ENCODE assay signal across 25 cellular contexts in genomic region chr20:40939667-40940066, GRCh38.
"Had no signal": no experiment of that assay in that cellular context is flagged by ENCODE, and none has a peak within 500 bp of the region (broad histone marks: within the 10 kb centered on the region; RNA-seq: fewer than 3 reads in every experiment).

No MANE protein-coding gene starts in this region.

- DNase-seq: KBM-7, MG63, NCI-H1092, NCI-H1105 treated with DMSO at 0.1 percent for 48 hours, NCI-H1417 treated with DMSO at 0.1 percent for 48 hours, NCI-H146, NCI-H1694 treated with DMSO at 0.1 percent for 48 hours, NCI-H2029, NCI-H2081 treated with DMSO at 0.1 percent for 48 hours, NCI-H2171, NCI-H226, NCI-H446, NCI-H510A, NCI-H524 treated with DMSO at 0.1 percent for 48 hours, NCI-H69, NCI-H774, OCI-M1, PC-9, Peyer's patch, SHP77 treated with DMSO at 0.1 percent for 48 hours, SJCRH30, T-helper 1 cell had no signal

- H2AFZ ChIP-seq: PC-9 had no signal

- H3K4me1 ChIP-seq: Peyer's patch, SJCRH30 had no signal

- H3K27me3 ChIP-seq: MG63, Peyer's patch had no signal

- H3K4me2 ChIP-seq: PC-9 had no signal

- H3K4me3 ChIP-seq: MG63, PC-9, Peyer's patch, SJCRH30 had no signal

- H3K27ac ChIP-seq: HL-60, PC-9, Peyer's patch, SJCRH30 had no signal

- ATAC-seq: Right ventricle myocardium inferior, SK-N-SH treated with all-trans-retinoic acid at 6 μM for 48 hours had no signal

- H3K9me3 ChIP-seq: MG63, Peyer's patch, SJCRH30 had no signal

- H3K36me3 ChIP-seq: MG63, Peyer's patch, SJCRH30 had no signal
